ENCODE assay signal across 8 cellular contexts in genomic region chr15:90871097-90871715, GRCh38. TPM values are rescaled to one million over a fixed set of nuclear protein-coding genes. Genes with fewer than 3 reads are reported as not detected.
DNase-seq lines count a peak whose midpoint lies in the region; TF ChIP-seq lines count a peak whose summit lies in the region.

No MANE protein-coding gene starts in this region.

- H3K9me2 ChIP-seq in SK-N-SH = no peaks in the 10 kb centered on the region

- H2AFZ ChIP-seq in SK-N-SH (ENCODE audit: low read depth) = peak overlapping the region; percentile 86

- peak overlapping the region; percentile 88 for H3K9ac ChIP-seq in SK-N-SH
- peak overlapping the region; percentile 85 to 93 for H3K9ac ChIP-seq in colonic mucosa (ENCODE audit: low read depth in 2 of 2, low read length in 2 of 2)

- H3K27ac ChIP-seq in SK-N-SH (ENCODE audit: low read depth in 2 of 2, low read length in 1 of 2) (peak overlapping the region; percentile 75 to 88), colonic mucosa (peak overlapping the region; percentile 88), tibial artery (peak overlapping the region; percentile 97 to 98)

- H3K9me3 ChIP-seq in BE2C (no peaks in the 10 kb centered on the region), SK-N-SH (no peaks in the 10 kb centered on the region), colonic mucosa (no peaks in the 10 kb centered on the region), tibial artery (no peaks in the 10 kb centered on the region)

- H3K4me1 ChIP-seq in BE2C = peaks cover 8% of the 10 kb centered on the region; the same call in 1 of the 2 replicates
- peaks cover 29 to 39% of the 10 kb centered on the region in 2 experiments; a peak in 2 of 4 replicates for H3K4me1 ChIP-seq in SK-N-SH (ENCODE audit: control insufficient read depth in 1 of 2, insufficient read depth in 2 of 2, low read depth in 1 of 2, low read length in 1 of 2)
- H3K4me1 ChIP-seq in colonic mucosa = peaks cover 40% of the 10 kb centered on the region
- H3K4me1 ChIP-seq in tibial artery = peaks cover 0 to 45% (median 41%) of the 10 kb centered on the region in 4 donors

- no peak for TF ChIP-seq RAD21 in SK-N-SH (IDR thresholded peaks at IDR 0.05; ENCODE audit: low read length)

- TF ChIP-seq EP300 in SK-N-SH (IDR thresholded peaks at IDR 0.05; ENCODE audit: borderline replicate concordance in 1 of 2, low read depth in 1 of 2, low read length in 1 of 2) = no peak

- DNase-seq in BE2C (peak; percentile 43), GM20000 (ENCODE audit: low spot score) (peak; percentile 72), SK-N-SH (peak; percentile 79), colonic mucosa (peak; percentile 47), medulla oblongata (ENCODE audit: extremely low spot score) (peak; percentile 33), tibial artery (no peak), NCI-H1694 treated with DMSO at 0.1 percent for 48 hours (lab: John Stamatoyannopoulos, UW) (no peak), SIG-M5 (lab: John Stamatoyannopoulos, UW) (no peak)

- H3F3A ChIP-seq in SK-N-SH (replicated peaks; ENCODE audit: insufficient read depth) = peaks cover 20% of the 10 kb centered on the region

- H4K20me1 ChIP-seq in SK-N-SH (ENCODE audit: insufficient read depth) = peaks cover 14% of the 10 kb centered on the region; the same call in 1 of the 2 replicates

- H3K36me3 ChIP-seq in BE2C (no peaks in the 10 kb centered on the region), SK-N-SH (replicated peaks in 1 of 2; ENCODE audit: control insufficient read depth in 1 of 2, insufficient read depth in 2 of 2, low read length in 1 of 2) (peaks cover 0 to 5% of the 10 kb centered on the region in 2 experiments), colonic mucosa (no peaks in the 10 kb centered on the region), tibial artery (peaks cover 5 to 9% (median 6%) of the 10 kb centered on the region in 3 donors)

- peaks cover 59% of the 10 kb centered on the region for H3K79me2 ChIP-seq in SK-N-SH (ENCODE audit: insufficient read depth)

- POLR2A ChIA-PET in SK-N-SH (lab: Yijun Ruan, JAX) = interaction anchor here (0.6 kb wide), 1 partner anchor 143 kb away, joined by 5 read pairs; no protein-coding TSS in a partner anchor

- no peak for TF ChIP-seq CTCF in BE2C (IDR thresholded peaks at IDR 0.05; ENCODE audit: low read depth, low read length)
- TF ChIP-seq CTCF in GM20000 (IDR thresholded peaks at IDR 0.05; ENCODE audit: extremely low read depth, missing control alignments) = no peak
- TF ChIP-seq CTCF in SK-N-SH (IDR thresholded peaks at IDR 0.05) = no peak
- TF ChIP-seq CTCF in colonic mucosa (IDR thresholded peaks at IDR 0.05) = no peak
- no peak for TF ChIP-seq CTCF in tibial artery (IDR thresholded peaks at IDR 0.05)

- H3K4me3 ChIP-seq in BE2C (ENCODE audit: low read depth, low read length) (peak overlapping the region; percentile 67), SK-N-SH (ENCODE audit: low read depth in 2 of 2, low read length in 1 of 2) (peak overlapping the region; percentile 80 to 84), colonic mucosa (peak overlapping the region; percentile 81), tibial artery (peak overlapping the region; percentile 78 to 87)

- 0% methylated on average over 7 of the region's 74 CpGs for whole genome bisulfite sequencing in SK-N-SH (ENCODE audit: low lambda C conversion rate)

- CTCF ChIA-PET in SK-N-SH (lab: Yijun Ruan, JAX) = interaction anchor here (1.0 to 4.2 kb wide), 4 partner anchors 15 to 223 kb away, joined by 3 to 24 read pairs (median 6); partner anchors contain the start of gene UNC45A

- intact Hi-C loops in colonic mucosa (cut with DNase I) = no loop called here
- intact Hi-C loops in tibial artery (cut with DNase I; ENCODE audit: low total_unique reads) = loop anchor here (5.0 kb wide), 2 partner anchors 61 to 154 kb away; partner anchors contain the start of genes BLM and HDDC3

- H3K4me2 ChIP-seq in SK-N-SH = peak overlapping the region; percentile 98

- H3K27me3 ChIP-seq in BE2C (no peaks in the 10 kb centered on the region), SK-N-SH (ENCODE audit: insufficient read depth) (no peaks in the 10 kb centered on the region), colonic mucosa (no peaks in the 10 kb centered on the region), tibial artery (no peaks in the 10 kb centered on the region)

TF ChIP-seq in SK-N-SH, 30 proteins besides CTCF, POLR2A, EP300 and RAD21:
- TF ChIP-seq GATA2 (CRISPR knock-in tag; IDR thresholded peaks at IDR 0.05) (no peak), SIN3A (IDR thresholded peaks at IDR 0.05; ENCODE audit: borderline replicate concordance, low read depth, low read length) (no peak), YY1 (IDR thresholded peaks at IDR 0.05; ENCODE audit: low read depth) (no peak), RFX5 (IDR thresholded peaks at IDR 0.05; ENCODE audit: low read length) (no peak), USF2 (IDR thresholded peaks at IDR 0.05; ENCODE audit: borderline replicate concordance, low read depth, low read length) (no peak), MEF2A (IDR thresholded peaks at IDR 0.05; ENCODE audit: borderline replicate concordance, low read depth) (no peak), MXI1 (IDR thresholded peaks at IDR 0.05; ENCODE audit: low read depth, low read length) (0 out of 2 replicates have a peak, but pooled peaks have one; percentile 18), SMC3 (IDR thresholded peaks at IDR 0.05; ENCODE audit: low read depth, low read length) (no peak)
- TF ChIP-seq, protein P1, sequence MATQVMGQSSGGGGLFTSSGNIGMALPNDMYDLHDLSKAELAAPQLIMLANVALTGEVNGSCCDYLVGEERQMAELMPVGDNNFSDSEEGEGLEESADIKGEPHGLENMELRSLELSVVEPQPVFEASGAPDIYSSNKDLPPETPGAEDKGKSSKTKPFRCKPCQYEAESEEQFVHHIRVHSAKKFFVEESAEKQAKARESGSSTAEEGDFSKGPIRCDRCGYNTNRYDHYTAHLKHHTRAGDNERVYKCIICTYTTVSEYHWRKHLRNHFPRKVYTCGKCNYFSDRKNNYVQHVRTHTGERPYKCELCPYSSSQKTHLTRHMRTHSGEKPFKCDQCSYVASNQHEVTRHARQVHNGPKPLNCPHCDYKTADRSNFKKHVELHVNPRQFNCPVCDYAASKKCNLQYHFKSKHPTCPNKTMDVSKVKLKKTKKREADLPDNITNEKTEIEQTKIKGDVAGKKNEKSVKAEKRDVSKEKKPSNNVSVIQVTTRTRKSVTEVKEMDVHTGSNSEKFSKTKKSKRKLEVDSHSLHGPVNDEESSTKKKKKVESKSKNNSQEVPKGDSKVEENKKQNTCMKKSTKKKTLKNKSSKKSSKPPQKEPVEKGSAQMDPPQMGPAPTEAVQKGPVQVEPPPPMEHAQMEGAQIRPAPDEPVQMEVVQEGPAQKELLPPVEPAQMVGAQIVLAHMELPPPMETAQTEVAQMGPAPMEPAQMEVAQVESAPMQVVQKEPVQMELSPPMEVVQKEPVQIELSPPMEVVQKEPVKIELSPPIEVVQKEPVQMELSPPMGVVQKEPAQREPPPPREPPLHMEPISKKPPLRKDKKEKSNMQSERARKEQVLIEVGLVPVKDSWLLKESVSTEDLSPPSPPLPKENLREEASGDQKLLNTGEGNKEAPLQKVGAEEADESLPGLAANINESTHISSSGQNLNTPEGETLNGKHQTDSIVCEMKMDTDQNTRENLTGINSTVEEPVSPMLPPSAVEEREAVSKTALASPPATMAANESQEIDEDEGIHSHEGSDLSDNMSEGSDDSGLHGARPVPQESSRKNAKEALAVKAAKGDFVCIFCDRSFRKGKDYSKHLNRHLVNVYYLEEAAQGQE (IDR thresholded peaks at IDR 0.05; ENCODE audit: low read depth, low read length) = no peak

RNA-seq across cellular contexts. Expression of gene FURIN, which starts 2.8 kb away (rescaled TPM):
- 41.1 TPM for polyA plus RNA-seq in BE2C (2012; ENCODE audit: insufficient read depth, insufficient read length, low read depth)
- 33.5 and 40.8 TPM in 2 replicates for polyA plus RNA-seq in SK-N-SH (2012; rRNA removed)
- 15.4 and 29.8 TPM in 2 replicates for polyA plus RNA-seq in SK-N-SH (2012; cell fraction: cytosol; rRNA removed)
- polyA plus RNA-seq in SK-N-SH (2012; cell fraction: nucleus; rRNA removed) = 25.5 and 28.9 TPM in 2 replicates
- total RNA-seq in colonic mucosa = 10 to 100 TPM; 72.3 to 82.5 TPM

RNA-seq across cellular contexts. Expression of gene FES, which starts 13.1 kb away (rescaled TPM):
- polyA plus RNA-seq in BE2C (2012; ENCODE audit: insufficient read depth, insufficient read length, low read depth) = 11.9 TPM
- 0.03 and 0.13 TPM in 2 replicates for polyA plus RNA-seq in SK-N-SH (2012; rRNA removed)
- polyA plus RNA-seq in SK-N-SH (2012; cell fraction: cytosol; rRNA removed) = 0.03 and 0.04 TPM in 2 replicates
- 0.23 and 0.48 TPM in 2 replicates for polyA plus RNA-seq in SK-N-SH (2012; cell fraction: nucleus; rRNA removed)
- total RNA-seq in colonic mucosa = 1 to 10 TPM; 6.5 to 8.8 TPM

RNA-seq across cellular contexts. Expression of gene MAN2A2, which starts 31.9 kb away (rescaled TPM):
- polyA plus RNA-seq in BE2C (2012; ENCODE audit: insufficient read depth, insufficient read length, low read depth) = 111 TPM
- 25.6 and 35.0 TPM in 2 replicates for polyA plus RNA-seq in SK-N-SH (2012; rRNA removed)
- 10.6 and 15.5 TPM in 2 replicates for polyA plus RNA-seq in SK-N-SH (2012; cell fraction: cytosol; rRNA removed)
- polyA plus RNA-seq in SK-N-SH (2012; cell fraction: nucleus; rRNA removed) = 159 and 164 TPM in 2 replicates
- 10 to 100 TPM; 34.2 to 66.4 TPM for total RNA-seq in colonic mucosa

Comparison
In these comparisons a context has a peak if more than half of its experiments do, and no peak if none do; other contexts are left out.
1. DNase-seq: peak in BE2C (single experiment), GM20000 (single experiment), SK-N-SH (single experiment), colonic mucosa (single experiment) and medulla oblongata (single experiment); none in tibial artery (0 of 2), NCI-H1694 treated with DMSO at 0.1 percent for 48 hours (single experiment) and SIG-M5 (single experiment).
2. Peak in every context shown above with its lines, with median percentiles within 50 percentile points of each other: H3K4me3 ChIP-seq and H3K27ac ChIP-seq.